In genomic region chr1:85440584-85440983, GRCh38 we compare ENCODE assay signal across 17 cellular contexts. TPM values are rescaled to one million over a fixed set of nuclear protein-coding genes. Genes with fewer than 3 reads are reported as not detected.
"Had no signal": no experiment of that assay in that cellular context is flagged by ENCODE, and none has a peak within 500 bp of the region (broad histone marks: within the 10 kb centered on the region; RNA-seq: fewer than 3 reads in every experiment).

No MANE protein-coding gene starts in this region.

- H3K36me3 Mint-ChIP-seq: activated naive CD8-positive, alpha-beta T cell treated with anti-CD3 and anti-CD28 coated beads, Interleukin-2, amount 10 ng/mL, durations not matched to agents 7 days and 5 days had no signal

- H3K4me1 Mint-ChIP-seq: activated CD4-positive, alpha-beta T cell treated with anti-CD3 and anti-CD28 coated beads for 36 hours; activated naive CD8-positive, alpha-beta T cell treated with anti-CD3 and anti-CD28 coated beads, Interleukin-2, amount 10 ng/mL, durations not matched to agents 7 days and 5 days; memory B cell had no signal

- H3K36me3 ChIP-seq: colonic mucosa, pancreas, stomach, transverse colon had no signal

- H3K9me3 ChIP-seq: colonic mucosa, pancreas, stomach, transverse colon had no signal

- H3K27me3 ChIP-seq: colonic mucosa, pancreas, stomach, transverse colon had no signal

- H3K4me3 ChIP-seq: colonic mucosa, pancreas, skin epidermis, stomach, transverse colon had no signal

- H3K9me3 Mint-ChIP-seq: activated CD8-positive, alpha-beta T cell treated with anti-CD3 and anti-CD28 coated beads for 36 hours; activated naive CD8-positive, alpha-beta T cell treated with anti-CD3 and anti-CD28 coated beads, Interleukin-2, amount 10 ng/mL, durations not matched to agents 7 days and 5 days; activated T-cell treated with anti-CD3 and anti-CD28 coated beads, Interleukin-2, amount 50 U/mL, for 72 hours; memory B cell had no signal

- ATAC-seq: activated CD4-positive, alpha-beta T cell treated with anti-CD3 and anti-CD28 coated beads for 36 hours; activated CD8-positive, alpha-beta T cell treated with anti-CD3 and anti-CD28 coated beads for 36 hours; activated T-cell treated with anti-CD3 and anti-CD28 coated beads, Interleukin-2, amount 50 U/mL, for 72 hours; pancreas had no signal

- DNase-seq: activated CD4-positive, alpha-beta T cell treated with anti-CD3 and anti-CD28 coated beads for 36 hours; activated CD8-positive, alpha-beta memory T cell treated with anti-CD3 and anti-CD28 coated beads, Interleukin-2, amount 50 U/mL, for 4 hours; activated CD8-positive, alpha-beta T cell treated with anti-CD3 and anti-CD28 coated beads for 36 hours; activated naive CD8-positive, alpha-beta T cell treated with anti-CD3 and anti-CD28 coated beads, Interleukin-2, amount 10 ng/mL, durations not matched to agents 7 days and 5 days; activated T-cell treated with anti-CD3 and anti-CD28 coated beads, Interleukin-2, amount 50 U/mL, for 72 hours; colonic mucosa; effector memory CD4-positive, alpha-beta T cell; foreskin fibroblast; head of caudate nucleus; pancreas; retina; SHP77 treated with DMSO at 0.1 percent for 48 hours; stomach; transverse colon had no signal

- H3K27ac Mint-ChIP-seq: activated CD4-positive, alpha-beta T cell treated with anti-CD3 and anti-CD28 coated beads for 36 hours; activated CD8-positive, alpha-beta T cell treated with anti-CD3 and anti-CD28 coated beads for 36 hours; activated naive CD8-positive, alpha-beta T cell treated with anti-CD3 and anti-CD28 coated beads, Interleukin-2, amount 10 ng/mL, durations not matched to agents 7 days and 5 days; activated T-cell treated with anti-CD3 and anti-CD28 coated beads, Interleukin-2, amount 50 U/mL, for 72 hours; memory B cell had no signal

- H3K4me1 ChIP-seq: colonic mucosa had no signal

- H3K27ac ChIP-seq: colonic mucosa, pancreas, stomach, transverse colon had no signal

- H3K27me3 Mint-ChIP-seq: activated naive CD8-positive, alpha-beta T cell treated with anti-CD3 and anti-CD28 coated beads, Interleukin-2, amount 10 ng/mL, durations not matched to agents 7 days and 5 days; memory B cell had no signal

- H3K4me3 Mint-ChIP-seq: activated CD4-positive, alpha-beta T cell treated with anti-CD3 and anti-CD28 coated beads for 36 hours; activated CD8-positive, alpha-beta T cell treated with anti-CD3 and anti-CD28 coated beads for 36 hours; activated naive CD8-positive, alpha-beta T cell treated with anti-CD3 and anti-CD28 coated beads, Interleukin-2, amount 10 ng/mL, durations not matched to agents 7 days and 5 days; activated T-cell treated with anti-CD3 and anti-CD28 coated beads, Interleukin-2, amount 50 U/mL, for 72 hours; memory B cell; neural crest cell had no signal

RNA-seq across cellular contexts. Expression of gene DDAH1, which starts 24.4 kb away (rescaled TPM):
- total RNA-seq: activated naive CD8-positive, alpha-beta T cell treated with anti-CD3 and anti-CD28 coated beads, Interleukin-2, amount 10 ng/mL, durations not matched to agents 7 days and 5 days had no signal
